ENCODE assay signal across 8 cellular contexts in genomic region chr13:46176756-46177155, GRCh38. TPM values are rescaled to one million over a fixed set of nuclear protein-coding genes. Genes with fewer than 3 reads are reported as not detected.
A peak's percentile ranks its signal among the peaks of the same experiment; 100 is the strongest.
DNase-seq lines count a peak whose midpoint lies in the region; ATAC-seq and FAIRE-seq lines count a peak whose summit lies in the region.

No MANE protein-coding gene starts in this region.

- peaks cover 24% of the 10 kb centered on the region for H3K36me3 Mint-ChIP-seq in memory B cell

- H3K27me3 Mint-ChIP-seq in memory B cell, result no peaks in the 10 kb centered on the region

- peaks cover 56% of the 10 kb centered on the region for H3K4me1 Mint-ChIP-seq in memory B cell

- H3K4me3 Mint-ChIP-seq in memory B cell, result peak overlapping the region; percentile 81

- intact Hi-C loops in left colon (cut with DNase I, micrococcal nuclease), result no loop called here

- peak; percentile 98 for FAIRE-seq in GM18507 (lab: Jason Lieb, UNC)

- no peaks in the 10 kb centered on the region for H3K9me3 Mint-ChIP-seq in memory B cell

- DNase-seq in GM18507 (ENCODE audit: extremely low spot score, insufficient read length, low read depth) (no peak), OCI-M1 (lab: John Stamatoyannopoulos, UW) (peak; percentile 94), memory B cell (ENCODE audit: low spot score in 2 of 2) (peak; percentile 26 to 48), NCI-H226 (no peak), NCI-H748 (lab: John Stamatoyannopoulos, UW; ENCODE audit: unreplicated experiment) (no peak), GM19238 (ENCODE audit: insufficient read length, low spot score) (no peak), left colon (no peak)

- ATAC-seq in HG02642 (IDR thresholded peaks at IDR 0.05; ENCODE audit: poor library complexity, unreplicated experiment) (peak; percentile 39), memory B cell (ENCODE audit: low read depth) (peak; percentile 66), left colon (no peak)

- H3K27ac Mint-ChIP-seq in memory B cell, result peak overlapping the region; percentile 86

RNA-seq across cellular contexts. Expression of gene LCP1, which starts 5.2 kb away (rescaled TPM):
- total RNA-seq in left colon, result 10 to 100 TPM in 1 of 2 donors, 1 to 10 TPM in 1; 9.4 to 33.4 TPM

RNA-seq across cellular contexts. Expression of gene LRRC63, which starts 35.0 kb away (rescaled TPM):
- total RNA-seq in left colon, result not detected

Comparison
In these comparisons a context has a peak if more than half of its experiments do, and no peak if none do; other contexts are left out.
1. DNase-seq: peak in OCI-M1 (single experiment) and memory B cell (2 of 2); none in GM18507 (single experiment), NCI-H226 (single experiment), NCI-H748 (single experiment), GM19238 (single experiment) and left colon (0 of 2).